Comparison of ENCODE assay signal across 29 cellular contexts in the genomic region with DNA sequence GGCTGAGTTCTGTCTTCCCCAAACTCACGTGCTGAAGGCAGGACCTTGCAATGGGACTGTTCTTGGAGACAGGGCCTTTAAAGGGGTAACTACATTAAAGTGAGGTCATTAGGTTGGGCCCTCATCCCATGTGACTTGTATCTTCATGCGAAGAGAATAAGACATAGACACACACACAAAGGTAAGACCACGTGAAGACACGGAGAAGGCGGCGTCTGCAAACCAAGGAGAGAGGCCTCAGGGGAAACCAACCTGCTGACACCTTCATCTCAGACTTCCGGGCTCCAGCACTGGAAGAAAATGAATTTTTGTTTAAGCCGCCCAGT. TPM values are rescaled to one million over a fixed set of nuclear protein-coding genes. Genes with fewer than 3 reads are reported as not detected.
"Had no signal": no experiment of that assay in that cellular context is flagged by ENCODE, and none has a peak within 500 bp of the region (broad histone marks: within the 10 kb centered on the region; RNA-seq: fewer than 3 reads in every experiment).

No MANE protein-coding gene starts in this region.

- H3K4me3 ChIP-seq: body of pancreas, breast epithelium, K562, PC-9, SJCRH30, SK-N-MC had no signal

- H3K36me3 Mint-ChIP-seq: activated naive CD8-positive, alpha-beta T cell treated with anti-CD3 and anti-CD28 coated beads for 36 hours had no signal

- DNase-seq: activated CD4-positive, alpha-beta T cell treated with anti-CD3 and anti-CD28 coated beads, Interleukin-2, amount 10 ng/mL, durations not matched to agents 24 days and 14 days; activated CD4-positive, alpha-beta T cell treated with anti-CD3 and anti-CD28 coated beads, Interleukin-2, amount 50 U/mL, for 4 hours; activated CD8-positive, alpha-beta T cell treated with anti-CD3 and anti-CD28 coated beads for 36 hours; activated effector memory CD4-positive, alpha-beta T cell treated with anti-CD3 and anti-CD28 coated beads, Interleukin-2, amount 50 U/mL, for 16 hours; activated naive CD4-positive, alpha-beta T cell; activated naive CD4-positive, alpha-beta T cell treated with anti-CD3 and anti-CD28 coated beads, Interleukin-2, amount 50 U/mL, for 16 hours; activated naive CD8-positive, alpha-beta T cell treated with anti-CD3 and anti-CD28 coated beads for 36 hours; activated T-cell treated with anti-CD3 and anti-CD28 coated beads, Interleukin-2, amount 50 U/mL, for 1 hour; activated T-cell treated with anti-CD3 and anti-CD28 coated beads, Interleukin-2, amount 50 U/mL, for 72 hours; body of pancreas; NCI-H1105; NCI-H1417 treated with DMSO at 0.1 percent for 48 hours; NCI-H1930; NCI-H2081 treated with DMSO at 0.1 percent for 48 hours; NCI-H226; NCI-H446 treated with DMSO at 0.1 percent for 48 hours; NK-92 treated with Interleukin-12 subunit alpha and Interleukin-12 subunit beta, amount 100 ng/mL, for 24 hours; PC-9; SHP77; SJCRH30; T1000 had no signal

- H3K27me3 Mint-ChIP-seq: activated CD4-positive, alpha-beta T cell treated with anti-CD3 and anti-CD28 coated beads, Interleukin-2, amount 10 ng/mL, durations not matched to agents 24 days and 14 days; activated CD8-positive, alpha-beta T cell treated with anti-CD3 and anti-CD28 coated beads for 36 hours; activated naive CD8-positive, alpha-beta T cell treated with anti-CD3 and anti-CD28 coated beads for 36 hours had no signal

- H3K4me1 Mint-ChIP-seq: activated CD4-positive, alpha-beta T cell treated with anti-CD3 and anti-CD28 coated beads, Interleukin-2, amount 10 ng/mL, durations not matched to agents 24 days and 14 days; activated naive CD8-positive, alpha-beta T cell treated with anti-CD3 and anti-CD28 coated beads for 36 hours; activated T-helper 17 cell treated with anti-CD3 and anti-CD28 coated beads, Interleukin-2, amount 50 U/mL, for 72 hours had no signal

- H3K9me3 Mint-ChIP-seq: activated CD4-positive, alpha-beta T cell treated with anti-CD3 and anti-CD28 coated beads, Interleukin-2, amount 10 ng/mL, durations not matched to agents 24 days and 14 days; activated CD8-positive, alpha-beta T cell treated with anti-CD3 and anti-CD28 coated beads for 36 hours; activated naive CD8-positive, alpha-beta T cell treated with anti-CD3 and anti-CD28 coated beads for 36 hours; activated T-cell treated with anti-CD3 and anti-CD28 coated beads, Interleukin-2, amount 50 U/mL, for 72 hours; activated T-helper 17 cell treated with anti-CD3 and anti-CD28 coated beads, Interleukin-2, amount 50 U/mL, for 72 hours had no signal

- H3K27ac ChIP-seq: body of pancreas, breast epithelium, PC-9, SJCRH30, SK-N-MC had no signal

- H3K27ac Mint-ChIP-seq: activated CD4-positive, alpha-beta T cell treated with anti-CD3 and anti-CD28 coated beads, Interleukin-2, amount 10 ng/mL, durations not matched to agents 24 days and 14 days; activated CD8-positive, alpha-beta T cell treated with anti-CD3 and anti-CD28 coated beads for 36 hours; activated naive CD8-positive, alpha-beta T cell treated with anti-CD3 and anti-CD28 coated beads for 36 hours; activated T-cell treated with anti-CD3 and anti-CD28 coated beads, Interleukin-2, amount 50 U/mL, for 72 hours; activated T-helper 17 cell treated with anti-CD3 and anti-CD28 coated beads, Interleukin-2, amount 50 U/mL, for 72 hours had no signal

- H3K4me1 ChIP-seq: body of pancreas, breast epithelium, SJCRH30 had no signal

- H3K4me2 ChIP-seq: PC-9 had no signal

- H3K4me3 Mint-ChIP-seq: activated CD4-positive, alpha-beta T cell treated with anti-CD3 and anti-CD28 coated beads, Interleukin-2, amount 10 ng/mL, durations not matched to agents 24 days and 14 days; activated CD8-positive, alpha-beta T cell treated with anti-CD3 and anti-CD28 coated beads for 36 hours; activated naive CD8-positive, alpha-beta T cell treated with anti-CD3 and anti-CD28 coated beads for 36 hours; activated T-cell treated with anti-CD3 and anti-CD28 coated beads, Interleukin-2, amount 50 U/mL, for 72 hours; activated T-helper 17 cell treated with anti-CD3 and anti-CD28 coated beads, Interleukin-2, amount 50 U/mL, for 72 hours had no signal

- H3K27me3 ChIP-seq: body of pancreas, breast epithelium, SJCRH30 had no signal

- H3K36me3 ChIP-seq: breast epithelium, SJCRH30 had no signal

- H3K9me3 ChIP-seq: body of pancreas, breast epithelium, SJCRH30 had no signal

RNA-seq across cellular contexts. Expression of gene KCNMB1, which starts 50.7 kb away (rescaled TPM):
- total RNA-seq: activated CD4-positive, alpha-beta T cell treated with anti-CD3 and anti-CD28 coated beads, Interleukin-2, amount 10 ng/mL, durations not matched to agents 24 days and 14 days; activated CD8-positive, alpha-beta memory T cell treated with anti-CD3 and anti-CD28 coated beads for 36 hours; activated CD8-positive, alpha-beta T cell treated with anti-CD3 and anti-CD28 coated beads for 36 hours; activated naive CD8-positive, alpha-beta T cell treated with anti-CD3 and anti-CD28 coated beads for 36 hours; activated T-cell treated with anti-CD3 and anti-CD28 coated beads, Interleukin-2, amount 50 U/mL, for 72 hours; activated T-helper 17 cell treated with anti-CD3 and anti-CD28 coated beads, Interleukin-2, amount 50 U/mL, for 72 hours; K562; OCI-LY7; PC-9; SJCRH30; T-helper 1 cell treated with Interleukin-12 subunit alpha and Interleukin-12 subunit beta and Interleukin-4 antibody, amounts not matched to agents 30 ng/mL and 1 ng/mL, for 36 hours; T-helper 2 cell treated with Interferon-gamma antibody and Interleukin-4, amounts not matched to agents 100 ng/mL and 5 ng/mL, for 36 hours had no signal
- polyA plus RNA-seq: K562 had no signal
